Comparison of ENCODE assay signal across 28 cellular contexts in genomic region chr20:41927189-41927588, GRCh38.
"Had no signal": no experiment of that assay in that cellular context is flagged by ENCODE, and none has a peak within 500 bp of the region (broad histone marks: within the 10 kb centered on the region; RNA-seq: fewer than 3 reads in every experiment).

No MANE protein-coding gene starts in this region.

- H3K36me3 ChIP-seq: neutrophil, pancreas, right lobe of liver, sigmoid colon, stomach, thoracic aorta, thyroid gland, tibial nerve, upper lobe of left lung, vagina had no signal

- H3K36me3 Mint-ChIP-seq: natural killer cell; stimulated activated effector memory CD8-positive, alpha-beta T cell treated with anti-CD3 and anti-CD28 coated beads, Interleukin-12 subunit alpha, Interleukin-12 subunit beta, amount 100 ng/mL, for 72 hours; stimulated activated naive B cell treated with anti-CD40 and anti-IgM and Interleukin-4, amounts not matched to agents 10 μg/mL and 1 μg/mL and 100 μg/mL, for 72 hours had no signal

- H3K9me3 ChIP-seq: neutrophil, pancreas, psoas muscle, right lobe of liver, sigmoid colon, stomach, thoracic aorta, thyroid gland, tibial nerve, upper lobe of left lung, vagina had no signal

- H3K27ac Mint-ChIP-seq: natural killer cell; nephron; progenitor cell of endocrine pancreas; stimulated activated effector memory CD8-positive, alpha-beta T cell treated with anti-CD3 and anti-CD28 coated beads, Interleukin-12 subunit alpha, Interleukin-12 subunit beta, amount 100 ng/mL, for 72 hours; stimulated activated naive B cell treated with anti-CD40 and anti-IgM and Interleukin-4, amounts not matched to agents 10 μg/mL and 1 μg/mL and 100 μg/mL, for 72 hours; stimulated activated naive CD8-positive, alpha-beta T cell treated with anti-CD3 and anti-CD28 coated beads, Interleukin-15, Interleukin-2, amounts not matched to agents 100 ng/mL and 50 ng/mL, for 24 hours had no signal

- DNase-seq: natural killer cell; nucleus accumbens; pancreas; posterior cingulate gyrus; psoas muscle; right cardiac atrium; right lobe of liver; sigmoid colon; small intestine; stimulated activated CD4-positive, alpha-beta T cell treated with anti-CD3 and anti-CD28 coated beads, Interleukin-15, amount 100 ng/mL, for 24 hours; stimulated activated CD4-positive, alpha-beta T cell treated with anti-CD3 and anti-CD28 coated beads, Interleukin-2, amount 100 ng/mL, for 24 hours; stimulated activated CD4-positive, alpha-beta T cell treated with anti-CD3 and anti-CD28 coated beads, Interleukin-2, amount 100 ng/mL, for 48 hours; stimulated activated CD4-positive, alpha-beta T cell treated with anti-CD3 and anti-CD28 coated beads, Interleukin-4, amount 100 ng/mL, for 24 hours; stimulated activated naive B cell treated with anti-CD40 and anti-IgM and Interleukin-4, amounts not matched to agents 10 μg/mL and 1 μg/mL and 100 μg/mL, for 72 hours; stimulated activated naive CD4-positive, alpha-beta T cell treated with Interleukin-2 at 50 U/mL for 16 hours; stomach; thyroid gland; trophoblast cell; upper lobe of left lung had no signal

- ATAC-seq: natural killer cell; pancreas; psoas muscle; right cardiac atrium; right lobe of liver; stimulated activated effector memory CD8-positive, alpha-beta T cell treated with anti-CD3 and anti-CD28 coated beads, Interleukin-12 subunit alpha, Interleukin-12 subunit beta, amount 100 ng/mL, for 72 hours; stimulated activated naive B cell treated with anti-CD40 and anti-IgM and Interleukin-4, amounts not matched to agents 10 μg/mL and 1 μg/mL and 100 μg/mL, for 72 hours had no signal

- H3K4me1 ChIP-seq: pancreas, psoas muscle, right lobe of liver, sigmoid colon, stomach, thyroid gland, tibial nerve, upper lobe of left lung, vagina had no signal

- H3K4me3 Mint-ChIP-seq: natural killer cell; nephron; neural crest cell; stimulated activated effector memory CD8-positive, alpha-beta T cell treated with anti-CD3 and anti-CD28 coated beads, Interleukin-12 subunit alpha, Interleukin-12 subunit beta, amount 100 ng/mL, for 72 hours; stimulated activated naive B cell treated with anti-CD40 and anti-IgM and Interleukin-4, amounts not matched to agents 10 μg/mL and 1 μg/mL and 100 μg/mL, for 72 hours; stimulated activated naive CD8-positive, alpha-beta T cell treated with anti-CD3 and anti-CD28 coated beads, Interleukin-15, Interleukin-2, amounts not matched to agents 100 ng/mL and 50 ng/mL, for 24 hours had no signal

- H3K4me1 Mint-ChIP-seq: natural killer cell; neural crest cell; stimulated activated effector memory CD8-positive, alpha-beta T cell treated with anti-CD3 and anti-CD28 coated beads, Interleukin-12 subunit alpha, Interleukin-12 subunit beta, amount 100 ng/mL, for 72 hours; stimulated activated naive B cell treated with anti-CD40 and anti-IgM and Interleukin-4, amounts not matched to agents 10 μg/mL and 1 μg/mL and 100 μg/mL, for 72 hours had no signal

- H3K9me3 Mint-ChIP-seq: nephron; stimulated activated naive CD8-positive, alpha-beta T cell treated with anti-CD3 and anti-CD28 coated beads, Interleukin-15, Interleukin-2, amounts not matched to agents 100 ng/mL and 50 ng/mL, for 24 hours had no signal

- H3K4me3 ChIP-seq: pancreas, psoas muscle, right lobe of liver, sigmoid colon, stomach, thoracic aorta, thyroid gland, tibial nerve, upper lobe of left lung, vagina had no signal

- H3K27ac ChIP-seq: neutrophil, pancreas, psoas muscle, right lobe of liver, sigmoid colon, stomach, thoracic aorta, thyroid gland, tibial nerve, upper lobe of left lung, vagina had no signal

- H3K27me3 ChIP-seq: neutrophil, right lobe of liver, thyroid gland, tibial nerve, upper lobe of left lung, vagina had no signal
